ENCODE assay signal across 7 cellular contexts in the genomic region with DNA sequence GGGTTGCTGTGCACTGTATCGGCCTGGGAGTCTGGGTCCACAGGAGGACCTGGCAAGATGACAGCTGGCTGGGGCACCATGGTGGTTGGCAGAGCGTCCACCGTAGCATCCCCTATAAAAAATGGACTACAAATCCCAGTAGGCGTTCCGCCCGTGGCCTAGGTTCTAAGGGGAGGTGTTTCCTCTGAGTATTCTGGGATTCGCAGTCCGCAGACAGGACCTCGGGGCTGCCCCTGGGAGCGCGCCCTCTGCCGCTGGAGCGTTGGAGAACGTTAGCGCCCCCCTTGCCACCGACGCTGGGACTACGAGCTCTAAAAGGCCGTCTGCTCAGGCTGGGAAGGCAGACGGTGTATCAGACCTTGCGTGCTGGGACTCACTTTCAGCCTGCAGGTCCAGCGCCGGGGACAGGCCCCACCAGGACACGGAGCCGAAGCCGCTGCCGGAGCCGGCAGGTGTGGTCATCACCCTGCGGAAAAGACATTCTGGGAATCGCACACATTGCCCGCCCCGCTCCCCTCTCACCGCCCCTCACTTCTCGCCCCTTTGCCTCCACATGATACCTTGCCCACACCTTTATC. TPM values are rescaled to one million over a fixed set of nuclear protein-coding genes. Genes with fewer than 3 reads are reported as not detected.
DNase-seq lines count a peak whose midpoint lies in the region; FAIRE-seq and TF ChIP-seq lines count a peak whose summit lies in the region.

No MANE protein-coding gene starts in this region.

- TF ChIP-seq CTCF in GM10248 (IDR thresholded peaks at IDR 0.05; ENCODE audit: control extremely low read depth, extremely low read depth, low read depth, missing control alignments) (peak; percentile 30), osteocyte (IDR thresholded peaks at IDR 0.05) (peak; percentile 73)

- H3K4me1 Mint-ChIP-seq in osteocyte (ENCODE audit: unreplicated experiment): peaks cover 11% of the 10 kb centered on the region

- H3K27me3 Mint-ChIP-seq in osteocyte (ENCODE audit: unreplicated experiment): peaks cover 23% of the 10 kb centered on the region

- no peaks in the 10 kb centered on the region for H3K9me3 Mint-ChIP-seq in osteocyte (ENCODE audit: unreplicated experiment)

- no peak for TF ChIP-seq POLR2A in GM12891 (IDR thresholded peaks at IDR 0.05; ENCODE audit: low read depth, low read length)

- POLR2A ChIA-PET in GM10248 (lab: Yijun Ruan, JAX): interaction anchor here (0.5 kb wide), 1 partner anchor 10 kb away, joined by 4 read pairs; no protein-coding TSS in a partner anchor

- no peaks in the 10 kb centered on the region for H3K36me3 Mint-ChIP-seq in osteocyte (ENCODE audit: unreplicated experiment)

- in situ Hi-C loops in KBM-7 (cut with MboI; ENCODE audit: low pct_unique_long_range_greater_than_20kb, low sequenced_read_pairs): no loop called here

- DNase-seq in GM10248 (ENCODE audit: extremely low spot score) (no peak), KBM-7 (peak; percentile 88), OCI-M2 (lab: John Stamatoyannopoulos, UW; ENCODE audit: unreplicated experiment) (peak; percentile 66), glomerular visceral epithelial cell (ENCODE audit: extremely low spot score) (peak; percentile 78), osteocyte (ENCODE audit: extremely low spot score, unreplicated experiment) (peak; percentile 92), GM12891 (ENCODE audit: insufficient read length, low spot score) (no peak)
- peak; percentile 35 for DNase-seq in activated naive CD4-positive, alpha-beta T cell treated with anti-CD3 and anti-CD28 coated beads, Interleukin-2, amount 50 U/mL, for 16 hours

- CTCF ChIA-PET in GM10248 (lab: Yijun Ruan, JAX): interaction anchor here (1.0 to 1.4 kb wide), 5 partner anchors 8 to 302 kb away, joined by 3 to 4 read pairs (median 3); a partner anchor contains a TSS

- H3K4me3 Mint-ChIP-seq in osteocyte (ENCODE audit: unreplicated experiment): peak overlapping the region; percentile 98

- FAIRE-seq in GM12891 (lab: Jason Lieb, UNC): no peak

- peak overlapping the region; percentile 90 for H3K27ac Mint-ChIP-seq in osteocyte (ENCODE audit: unreplicated experiment)

TF ChIP-seq in GM12891, 5 proteins besides CTCF, POLR2A, EP300 and RAD21:
- TF ChIP-seq TAF1 (IDR thresholded peaks at IDR 0.05; ENCODE audit: low read depth, low read length) (no peak), POU2F2 (IDR thresholded peaks at IDR 0.05; ENCODE audit: low read depth, low read length) (no peak), SPI1 (IDR thresholded peaks at IDR 0.05; ENCODE audit: low read depth, low read length) (no peak)

RNA-seq across cellular contexts. Expression of a gene that starts 0.4 kb away (rescaled TPM):
- total RNA-seq in osteocyte: 1.5 and 2.1 TPM in 2 replicates
- polyA plus RNA-seq in GM12891 (2012; ENCODE audit: low read depth, missing spikeins): not detected

RNA-seq across cellular contexts. Expression of a gene that starts 8.5 kb away (rescaled TPM):
- total RNA-seq in osteocyte: 0.57 TPM in 1 of 2 replicates, not detected in the other
- polyA plus RNA-seq in GM12891 (2012; ENCODE audit: low read depth, missing spikeins): not detected

RNA-seq across cellular contexts. Expression of a gene that starts 14.0 kb away (rescaled TPM):
- not detected in 2 replicates for total RNA-seq in osteocyte
- 0.10 TPM for polyA plus RNA-seq in GM12891 (2012; ENCODE audit: low read depth, missing spikeins)

RNA-seq across cellular contexts. Expression of a gene that starts 17.0 kb away (rescaled TPM):
- total RNA-seq in osteocyte: not detected in 2 replicates
- not detected for polyA plus RNA-seq in GM12891 (2012; ENCODE audit: low read depth, missing spikeins)

RNA-seq across cellular contexts. Expression of a gene that starts 43.3 kb away (rescaled TPM):
- 0.31 TPM in 1 of 2 replicates, not detected in the other for total RNA-seq in osteocyte
- not detected for polyA plus RNA-seq in GM12891 (2012; ENCODE audit: low read depth, missing spikeins)

Comparison
In these comparisons a context has a peak if more than half of its experiments do, and no peak if none do; other contexts are left out.
1. DNase-seq: peak in KBM-7 (single experiment), OCI-M2 (single experiment), activated naive CD4-positive, alpha-beta T cell treated with anti-CD3 and anti-CD28 coated beads, Interleukin-2, amount 50 U/mL, for 16 hours (single experiment), glomerular visceral epithelial cell (single experiment) and osteocyte (single experiment); none in GM10248 (single experiment) and GM12891 (single experiment).